In genomic region chr1:224525411-224526040, GRCh38 we compare ENCODE assay signal across 27 cellular contexts.
A peak's percentile ranks its signal among the peaks of the same experiment; 100 is the strongest.
DNase-seq lines count a peak whose midpoint lies in the region; ATAC-seq, FAIRE-seq and TF ChIP-seq lines count a peak whose summit lies in the region.
"Had no signal": no experiment of that assay in that cellular context is flagged by ENCODE, and none has a peak within 500 bp of the region (broad histone marks: within the 10 kb centered on the region; RNA-seq: fewer than 3 reads in every experiment).

No MANE protein-coding gene starts in this region.

- no peak overlapping the region for H3K27ac Mint-ChIP-seq in activated CD4-positive, alpha-beta T cell treated with anti-CD3 and anti-CD28 coated beads, Interleukin-2, amount 10 ng/mL, durations not matched to agents 7 days and 5 days
- no peak overlapping the region for H3K27ac Mint-ChIP-seq in activated naive CD8-positive, alpha-beta T cell treated with anti-CD3 and anti-CD28 coated beads for 36 hours
- H3K27ac Mint-ChIP-seq: activated naive CD8-positive, alpha-beta T cell treated with anti-CD3 and anti-CD28 coated beads, Interleukin-2, amount 10 ng/mL, durations not matched to agents 7 days and 5 days; CD4-positive, alpha-beta T cell; natural killer cell treated with Interleukin-12 subunit alpha and Interleukin-12 subunit beta and Interleukin-15 and Interleukin-18, amount 100 ng/mL, for 72 hours; stimulated activated naive CD8-positive, alpha-beta T cell treated with anti-CD3 and anti-CD28 coated beads, Interleukin-15, Interleukin-2, amounts not matched to agents 100 ng/mL and 50 ng/mL, for 24 hours had no signal

- no peaks in the 10 kb centered on the region for H3K4me1 Mint-ChIP-seq in activated CD4-positive, alpha-beta T cell treated with anti-CD3 and anti-CD28 coated beads, Interleukin-2, amount 10 ng/mL, durations not matched to agents 7 days and 5 days
- no peaks in the 10 kb centered on the region for H3K4me1 Mint-ChIP-seq in activated naive CD8-positive, alpha-beta T cell treated with anti-CD3 and anti-CD28 coated beads for 36 hours
- H3K4me1 Mint-ChIP-seq: activated naive CD8-positive, alpha-beta T cell treated with anti-CD3 and anti-CD28 coated beads, Interleukin-2, amount 10 ng/mL, durations not matched to agents 7 days and 5 days; central memory CD8-positive, alpha-beta T cell had no signal

- peak overlapping the region; percentile 13 for H3K4me3 ChIP-seq in fibroblast of mammary gland (ENCODE audit: control insufficient read depth, low read depth, low read length)
- H3K4me3 ChIP-seq: lung, mucosa of descending colon, SK-N-MC, skin epidermis, thoracic aorta, vagina had no signal

- H3K36me3 Mint-ChIP-seq in activated CD4-positive, alpha-beta T cell treated with anti-CD3 and anti-CD28 coated beads, Interleukin-2, amount 10 ng/mL, durations not matched to agents 7 days and 5 days (ENCODE audit: low read depth) = no peaks in the 10 kb centered on the region
- no peaks in the 10 kb centered on the region for H3K36me3 Mint-ChIP-seq in activated naive CD8-positive, alpha-beta T cell treated with anti-CD3 and anti-CD28 coated beads for 36 hours
- H3K36me3 Mint-ChIP-seq: activated naive CD8-positive, alpha-beta T cell treated with anti-CD3 and anti-CD28 coated beads, Interleukin-2, amount 10 ng/mL, durations not matched to agents 7 days and 5 days; natural killer cell treated with Interleukin-12 subunit alpha and Interleukin-12 subunit beta and Interleukin-15 and Interleukin-18, amount 100 ng/mL, for 72 hours had no signal

- CTCF ChIA-PET in activated CD4-positive, alpha-beta T cell treated with anti-CD3 and anti-CD28 coated beads, Interleukin-2, amount 10 ng/mL, durations not matched to agents 7 days and 5 days (lab: Charles Lee) = interaction anchor here (0.6 to 2.4 kb wide), 7 partner anchors 11 to 63 kb away, joined by 3 to 8 read pairs (median 4); no protein-coding TSS in a partner anchor

- no peak overlapping the region for H3K4me3 Mint-ChIP-seq in activated CD4-positive, alpha-beta T cell treated with anti-CD3 and anti-CD28 coated beads, Interleukin-2, amount 10 ng/mL, durations not matched to agents 7 days and 5 days
- H3K4me3 Mint-ChIP-seq in activated naive CD8-positive, alpha-beta T cell treated with anti-CD3 and anti-CD28 coated beads for 36 hours = no peak overlapping the region
- H3K4me3 Mint-ChIP-seq: activated naive CD8-positive, alpha-beta T cell treated with anti-CD3 and anti-CD28 coated beads, Interleukin-2, amount 10 ng/mL, durations not matched to agents 7 days and 5 days; CD4-positive, alpha-beta T cell; central memory CD8-positive, alpha-beta T cell; natural killer cell treated with Interleukin-12 subunit alpha and Interleukin-12 subunit beta and Interleukin-15 and Interleukin-18, amount 100 ng/mL, for 72 hours; stimulated activated naive CD8-positive, alpha-beta T cell treated with anti-CD3 and anti-CD28 coated beads, Interleukin-15, Interleukin-2, amounts not matched to agents 100 ng/mL and 50 ng/mL, for 24 hours had no signal

- no peak for TF ChIP-seq CTCF in fibroblast of mammary gland (conservative IDR thresholded peaks at IDR 0.05; ENCODE audit: control insufficient read depth, insufficient read depth, low read depth, low read length)

- H3K9me3 Mint-ChIP-seq in activated CD4-positive, alpha-beta T cell treated with anti-CD3 and anti-CD28 coated beads, Interleukin-2, amount 10 ng/mL, durations not matched to agents 7 days and 5 days = no peaks in the 10 kb centered on the region
- no peaks in the 10 kb centered on the region for H3K9me3 Mint-ChIP-seq in activated naive CD8-positive, alpha-beta T cell treated with anti-CD3 and anti-CD28 coated beads for 36 hours
- H3K9me3 Mint-ChIP-seq: activated naive CD8-positive, alpha-beta T cell treated with anti-CD3 and anti-CD28 coated beads, Interleukin-2, amount 10 ng/mL, durations not matched to agents 7 days and 5 days; CD4-positive, alpha-beta T cell; central memory CD8-positive, alpha-beta T cell; natural killer cell treated with Interleukin-12 subunit alpha and Interleukin-12 subunit beta and Interleukin-15 and Interleukin-18, amount 100 ng/mL, for 72 hours; stimulated activated naive CD8-positive, alpha-beta T cell treated with anti-CD3 and anti-CD28 coated beads, Interleukin-15, Interleukin-2, amounts not matched to agents 100 ng/mL and 50 ng/mL, for 24 hours had no signal

- peak; percentile 97 for FAIRE-seq in RCC 7860 (lab: Jason Lieb, UNC)
- FAIRE-seq: endometrium had no signal

- POLR2A ChIA-PET in activated CD4-positive, alpha-beta T cell treated with anti-CD3 and anti-CD28 coated beads, Interleukin-2, amount 10 ng/mL, durations not matched to agents 7 days and 5 days (lab: Charles Lee) = no interaction called here

- peak; percentile 35 for DNase-seq in NCI-H1694 treated with DMSO at 0.1 percent for 48 hours (lab: John Stamatoyannopoulos, UW)
- no peak for DNase-seq in NCI-H1694 (lab: John Stamatoyannopoulos, UW)
- DNase-seq in RCC 7860 (ENCODE audit: low spot score) = peak; percentile 98
- DNase-seq in fibroblast of mammary gland (ENCODE audit: low read depth) = peak; percentile 94
- DNase-seq in NCI-H2081 treated with DMSO at 0.1 percent for 48 hours (lab: John Stamatoyannopoulos, UW) = no peak
- DNase-seq in activated CD4-positive, alpha-beta T cell treated with anti-CD3 and anti-CD28 coated beads, Interleukin-2, amount 10 ng/mL, durations not matched to agents 7 days and 5 days = no peak
- DNase-seq in activated naive CD8-positive, alpha-beta T cell treated with anti-CD3 and anti-CD28 coated beads for 36 hours = no peak
- DNase-seq: activated CD4-positive, CD25-positive, alpha-beta regulatory T cell treated with anti-CD3 and anti-CD28 coated beads, Interleukin-2, amount 50 U/mL, for 72 hours; activated naive CD8-positive, alpha-beta T cell treated with anti-CD3 and anti-CD28 coated beads, Interleukin-2, amount 10 ng/mL, durations not matched to agents 7 days and 5 days; activated T-cell treated with anti-CD3 and anti-CD28 coated beads for 4 hours; AML-193; CD4-positive, alpha-beta T cell; dermis blood vessel endothelial cell; Kasumi-1; mucosa of descending colon; NCI-H2029 treated with DMSO at 0.1 percent for 48 hours; NCI-H2227 treated with DMSO at 0.1 percent for 48 hours had no signal

- H3K27me3 Mint-ChIP-seq in activated CD4-positive, alpha-beta T cell treated with anti-CD3 and anti-CD28 coated beads, Interleukin-2, amount 10 ng/mL, durations not matched to agents 7 days and 5 days = no peaks in the 10 kb centered on the region
- no peaks in the 10 kb centered on the region for H3K27me3 Mint-ChIP-seq in activated naive CD8-positive, alpha-beta T cell treated with anti-CD3 and anti-CD28 coated beads for 36 hours
- H3K27me3 Mint-ChIP-seq: CD4-positive, alpha-beta T cell; central memory CD8-positive, alpha-beta T cell; natural killer cell treated with Interleukin-12 subunit alpha and Interleukin-12 subunit beta and Interleukin-15 and Interleukin-18, amount 100 ng/mL, for 72 hours; stimulated activated naive CD8-positive, alpha-beta T cell treated with anti-CD3 and anti-CD28 coated beads, Interleukin-15, Interleukin-2, amounts not matched to agents 100 ng/mL and 50 ng/mL, for 24 hours had no signal

- no peak for ATAC-seq in GM21717 (IDR thresholded peaks at IDR 0.05; ENCODE audit: unreplicated experiment)
- ATAC-seq: mucosa of descending colon; natural killer cell treated with Interleukin-12 subunit alpha and Interleukin-12 subunit beta and Interleukin-15 and Interleukin-18, amount 100 ng/mL, for 72 hours had no signal

Comparison
In these comparisons a context has a peak if more than half of its experiments do, and no peak if none do; other contexts are left out.
1. DNase-seq: peak in NCI-H1694 treated with DMSO at 0.1 percent for 48 hours (single experiment), RCC 7860 (single experiment) and fibroblast of mammary gland (single experiment); none in NCI-H1694 (single experiment), NCI-H2081 treated with DMSO at 0.1 percent for 48 hours (single experiment), activated CD4-positive, alpha-beta T cell treated with anti-CD3 and anti-CD28 coated beads, Interleukin-2, amount 10 ng/mL, durations not matched to agents 7 days and 5 days (single experiment) and activated naive CD8-positive, alpha-beta T cell treated with anti-CD3 and anti-CD28 coated beads for 36 hours (single experiment).